Comparison of ENCODE assay signal across 10 cellular contexts in genomic region chr17:80476877-80477646, GRCh38. TPM values are rescaled to one million over a fixed set of nuclear protein-coding genes. Genes with fewer than 3 reads are reported as not detected.
DNase-seq lines count a peak whose midpoint lies in the region; ATAC-seq, FAIRE-seq and TF ChIP-seq lines count a peak whose summit lies in the region.
"Had no signal": no experiment of that assay in that cellular context is flagged by ENCODE, and none has a peak within 500 bp of the region (broad histone marks: within the 10 kb centered on the region; RNA-seq: fewer than 3 reads in every experiment).

No MANE protein-coding gene starts in this region.

- peaks cover 68 to 97% of the 10 kb centered on the region in 2 experiments for H3K27me3 ChIP-seq in HepG2 (ENCODE audit: control insufficient read depth in 1 of 2, insufficient read depth in 2 of 2, low read length in 2 of 2)
- H3K27me3 ChIP-seq in right lobe of liver, result peaks cover 0 to 40% of the 10 kb centered on the region in 2 donors
- H3K27me3 ChIP-seq in upper lobe of left lung, result peaks cover 2 to 84% (median 60%) of the 10 kb centered on the region in 4 donors
- no peaks in the 10 kb centered on the region for H3K27me3 ChIP-seq in aorta (ENCODE audit: control insufficient read depth in 1 of 2, insufficient read depth in 2 of 2, low read length in 1 of 2)

- in situ Hi-C loops in HepG2 (cut with HindIII; ENCODE audit: extremely low pct_ligation_motif_present, low pct_unique_long_range_greater_than_20kb), result no loop called here

- H2AFZ ChIP-seq in HepG2 (ENCODE audit: low read length), result no peak overlapping the region

- ATAC-seq in HepG2 (peak; percentile 11), right lobe of liver (no peak), upper lobe of left lung (ENCODE audit: low FRiP score in 2 of 2) (no peak), aorta (ENCODE audit: low FRiP score) (no peak)

- H3K27ac Mint-ChIP-seq in glutamatergic neuron (ENCODE audit: unreplicated experiment), result no peak overlapping the region

- peaks cover 6% of the 10 kb centered on the region for H3K9me3 Mint-ChIP-seq in glutamatergic neuron (ENCODE audit: unreplicated experiment)

- CTCF ChIA-PET in HepG2 (lab: Yijun Ruan, JAX; ENCODE audit: low intra/inter-chr PET ratio, low total read pairs), result interaction anchor here (3.5 kb wide), 1 partner anchor 98 kb away, joined by 25 read pairs; no protein-coding TSS in a partner anchor

- H3K79me2 ChIP-seq in HepG2 (ENCODE audit: insufficient read depth, low read length), result no peaks in the 10 kb centered on the region

- H3K4me2 ChIP-seq in HepG2 (ENCODE audit: low read depth, low read length), result peak overlapping the region; percentile 63

- H3K27me3 Mint-ChIP-seq in glutamatergic neuron (ENCODE audit: unreplicated experiment), result peaks cover 20% of the 10 kb centered on the region

- no peaks in the 10 kb centered on the region for H3K9me3 ChIP-seq in HepG2 (ENCODE audit: low read length)
- no peaks in the 10 kb centered on the region for H3K9me3 ChIP-seq in right lobe of liver
- H3K9me3 ChIP-seq in upper lobe of left lung, result no peaks in the 10 kb centered on the region
- H3K9me3 ChIP-seq in aorta (ENCODE audit: control insufficient read depth, low read length), result no peaks in the 10 kb centered on the region

- POLR2A ChIA-PET in HepG2 (lab: Yijun Ruan, JAX), result interaction anchor here (0.7 kb wide), 1 partner anchor 22 kb away, joined by 3 read pairs; no protein-coding TSS in a partner anchor

- no peak for TF ChIP-seq RAD21 in HepG2 (CRISPR knock-in tag; IDR thresholded peaks at IDR 0.05)

- TF ChIP-seq CTCF in HepG2 (CRISPR knock-in tag; IDR thresholded peaks at IDR 0.05), result no peak
- no peak for TF ChIP-seq CTCF in right lobe of liver (IDR thresholded peaks at IDR 0.05)
- no peak for TF ChIP-seq CTCF in glutamatergic neuron (IDR thresholded peaks at IDR 0.05; ENCODE audit: partially characterized antibody, unreplicated experiment)
- TF ChIP-seq CTCF in upper lobe of left lung (IDR thresholded peaks at IDR 0.05), result no peak

- H3K36me3 Mint-ChIP-seq in glutamatergic neuron (ENCODE audit: unreplicated experiment), result no peaks in the 10 kb centered on the region

- H3K27ac ChIP-seq in HepG2 (ENCODE audit: extremely low read length, insufficient read depth, low read length) (no peak overlapping the region), right lobe of liver (no peak overlapping the region), upper lobe of left lung (no peak overlapping the region), aorta (ENCODE audit: low read depth in 1 of 2, low read length in 2 of 2) (no peak overlapping the region)

- H3K4me1 ChIP-seq in HepG2 (ENCODE audit: insufficient read depth, low read length), result peaks cover 33% of the 10 kb centered on the region
- peaks cover 0 to 28% (median 0%) of the 10 kb centered on the region in 4 donors for H3K4me1 ChIP-seq in right lobe of liver
- peaks cover 40 to 50% (median 45%) of the 10 kb centered on the region in 4 donors for H3K4me1 ChIP-seq in upper lobe of left lung
- no peaks in the 10 kb centered on the region for H3K4me1 ChIP-seq in aorta (ENCODE audit: control insufficient read depth in 1 of 2, insufficient read depth in 2 of 2, low read length in 2 of 2)

- no TSS peak for BruUV-seq in HepG2 (replicated peaks; lab: Mats Ljungman, UMichigan)

- WGBS in HepG2 (ENCODE audit: low lambda C conversion rate), result 5% methylated on average over 27 of the region's 84 CpGs
- WGBS in right lobe of liver (ENCODE audit: insufficient coverage, low coverage, low lambda C conversion rate, missing lambda C conversion rate), result no CpG with 5 or more reads among the region's 84 CpGs
- WGBS in upper lobe of left lung, 2 donors, result 0 to 2% methylated on average over 1 to 18 of the region's 84 CpGs
- 1 to 2% methylated on average over 69 to 84 of the region's 84 CpGs for WGBS in aorta, 2 donors

- H3K36me3 ChIP-seq in HepG2 (replicated peaks in 1 of 2; ENCODE audit: control insufficient read depth in 1 of 2, insufficient read depth in 2 of 2, low read length in 2 of 2) (no peaks in the 10 kb centered on the region), right lobe of liver (no peaks in the 10 kb centered on the region), upper lobe of left lung (no peaks in the 10 kb centered on the region), aorta (ENCODE audit: control insufficient read depth in 1 of 2, insufficient read depth in 2 of 2, low read length in 1 of 2) (no peaks in the 10 kb centered on the region)

- no peak for DNase-seq in HepG2 (ENCODE audit: low spot score)
- DNase-seq in right lobe of liver, result no peak
- DNase-seq in NCI-H82 treated with DMSO at 0.1 percent for 48 hours (lab: John Stamatoyannopoulos, UW; ENCODE audit: unreplicated experiment), result peak; percentile 72
- DNase-seq in glutamatergic neuron, result peak; percentile 63
- DNase-seq in upper lobe of left lung, result peak in 1 of 2 donors; percentile 86
- no peak for DNase-seq in aorta
- DNase-seq in effector CD8-positive, alpha-beta T cell (lab: John Stamatoyannopoulos, UW), result no peak
- no peak for DNase-seq in islet precursor cell
- DNase-seq: activated CD4-positive, alpha-beta T cell treated with anti-CD3 and anti-CD28 coated beads for 1 hour; central memory CD4-positive, alpha-beta T cell had no signal

- TF ChIP-seq EP300 in HepG2 (IDR thresholded peaks at IDR 0.05; ENCODE audit: low read depth in 2 of 2, low read length in 2 of 2) (no peak), HepG2 (CRISPR knock-in tag; IDR thresholded peaks at IDR 0.05; ENCODE audit: borderline replicate concordance) (no peak), upper lobe of left lung (IDR thresholded peaks at IDR 0.05) (no peak)

- H3K4me1 Mint-ChIP-seq in glutamatergic neuron (ENCODE audit: low read depth, unreplicated experiment), result peaks cover 10% of the 10 kb centered on the region

- intact Hi-C loops in HepG2 (cut with micrococcal nuclease; ENCODE audit: unreplicated experiment) (loop anchor here (5.0 kb wide), 1 partner anchor 910 kb away; no protein-coding TSS in a partner anchor), right lobe of liver (cut with DNase I) (no loop called here), aorta (cut with DNase I) (loop anchor here in 1 of 2 donors (5.0 kb wide), 1 partner anchor 45 kb away; no protein-coding TSS in a partner anchor)

- TF ChIP-seq POLR2A in HepG2 (IDR thresholded peaks at IDR 0.05; ENCODE audit: insufficient read depth in 1 of 2, low read depth in 2 of 2, low read length in 2 of 2) (no peak), right lobe of liver (IDR thresholded peaks at IDR 0.05) (no peak), upper lobe of left lung (IDR thresholded peaks at IDR 0.05) (no peak)

- H3K4me3 ChIP-seq in HepG2 (replicated peaks in 1 of 3; ENCODE audit: insufficient read depth in 1 of 3, low read depth in 2 of 3, low read length in 3 of 3) (peak overlapping the region in 2 of 3 experiments; percentile 20 to 55; a peak in 1 of 6 replicates), right lobe of liver (no peak overlapping the region), upper lobe of left lung (peak overlapping the region in 3 of 4 donors; percentile 27 to 42 (median 42)), aorta (ENCODE audit: low read length in 2 of 2) (no peak overlapping the region)

- H3K4me3 Mint-ChIP-seq in glutamatergic neuron (ENCODE audit: unreplicated experiment), result no peak overlapping the region

- H3K9ac ChIP-seq in HepG2 (ENCODE audit: insufficient read depth, low read depth, low read length), result no peak overlapping the region

- FAIRE-seq in HepG2 (lab: Jason Lieb, UNC), result no peak

- peaks cover 21% of the 10 kb centered on the region; the same call in 1 of the 2 replicates for H4K20me1 ChIP-seq in HepG2 (ENCODE audit: insufficient read depth, low read length)

TF ChIP-seq in HepG2, 621 proteins besides CTCF, POLR2A, EP300 and RAD21 (continues in another document):
- TF ChIP-seq ZNF616 (CRISPR knock-in tag; IDR thresholded peaks at IDR 0.05; ENCODE audit: low read depth) (no peak), EZH2 (conservative IDR thresholded peaks at IDR 0.05; ENCODE audit: low read depth, low read length) (peak; percentile 71; the same call in 1 of the 2 replicates)

RNA-seq across cellular contexts. Expression of gene NPTX1, which starts 0.7 kb away (rescaled TPM):
- total RNA-seq in HepG2 (2016; rRNA removed; fragmentation: Illumina TruSeq; extraction: Trizol) (not detected in 2 replicates), right lobe of liver (under 1 TPM in 1 of 6 experiments, not detected in 5; 0.06 TPM), glutamatergic neuron (ENCODE audit: unreplicated experiment) (18.1 TPM), upper lobe of left lung (10 to 100 TPM in 1 of 6 donors, 1 to 10 TPM in 4, under 1 TPM in 1; 0.39 to 11.5 (median 2.5) TPM), aorta (1 to 10 TPM in 1 of 2 donors, under 1 TPM in 1; 0.45 to 1.6 TPM)
- not detected in 2 replicates for total RNA-seq in HepG2 (2016; cell fraction: cytosol; rRNA removed; fragmentation: Illumina TruSeq; extraction: Trizol; ENCODE audit: low read depth)
- total RNA-seq in HepG2 (2016; cell fraction: insoluble cytoplasmic fraction; rRNA removed; fragmentation: Illumina TruSeq; extraction: Trizol), result not detected in 2 replicates
- total RNA-seq in HepG2 (2016; cell fraction: membrane; rRNA removed; fragmentation: Illumina TruSeq; extraction: Trizol), result not detected in 2 replicates
- total RNA-seq in HepG2 (2016; cell fraction: nucleus; rRNA removed; fragmentation: Illumina TruSeq; extraction: Trizol), result not detected in 2 replicates
- polyA plus RNA-seq in HepG2 (2011; rRNA removed) (0.01 TPM in 1 of 2 replicates, not detected in the other), aorta (under 1 TPM in 1 of 2 donors, not detected in 1; 0.13 TPM)
- not detected in 2 replicates for polyA plus RNA-seq in HepG2 (2011; cell fraction: cytosol; rRNA removed)
- polyA plus RNA-seq in HepG2 (2011; cell fraction: nucleus; rRNA removed), result not detected in 2 replicates
- polyA plus RNA-seq in HepG2 (2012), result not detected in 2 replicates
- not detected in 2 replicates for polyA plus RNA-seq in HepG2 (2016; cell fraction: cytosol; fragmentation: Illumina TruSeq; extraction: Trizol; ENCODE audit: low read depth)
- not detected in 2 replicates for polyA plus RNA-seq in HepG2 (2016; cell fraction: insoluble cytoplasmic fraction; fragmentation: Illumina TruSeq; extraction: Trizol; ENCODE audit: low read depth)
- not detected in 2 replicates for polyA plus RNA-seq in HepG2 (2016; cell fraction: membrane; fragmentation: Illumina TruSeq; extraction: Trizol; ENCODE audit: low read depth)
- not detected in 2 replicates for polyA plus RNA-seq in HepG2 (2016; cell fraction: nucleus; fragmentation: Illumina TruSeq; extraction: Trizol; ENCODE audit: insufficient read depth, low read depth)
- 17.0 TPM in 1 of 2 replicates, not detected in the other for polyA minus RNA-seq in HepG2 (2011; rRNA and poly(A)+ RNA removed; ENCODE audit: low replicate concordance)
- 0.10 TPM in 1 of 2 replicates, not detected in the other for polyA minus RNA-seq in HepG2 (2011; cell fraction: cytosol; rRNA and poly(A)+ RNA removed)
- 0.25 TPM in 1 of 2 replicates, not detected in the other for polyA minus RNA-seq in HepG2 (2011; cell fraction: nucleus; rRNA and poly(A)+ RNA removed)

Comparison
In these comparisons a context has a peak if more than half of its experiments do, and no peak if none do; other contexts are left out.
1. H3K4me3 ChIP-seq: peak in HepG2 (2 of 3) and upper lobe of left lung (3 of 4); none in right lobe of liver (0 of 3) and aorta (0 of 2).
2. DNase-seq: peak in NCI-H82 treated with DMSO at 0.1 percent for 48 hours (single experiment) and glutamatergic neuron (single experiment); none in HepG2 (single experiment), right lobe of liver (0 of 3), aorta (0 of 2), effector CD8-positive, alpha-beta T cell (single experiment) and islet precursor cell (single experiment).